9 cellular contexts compared by ENCODE assay signal in the genomic region with DNA sequence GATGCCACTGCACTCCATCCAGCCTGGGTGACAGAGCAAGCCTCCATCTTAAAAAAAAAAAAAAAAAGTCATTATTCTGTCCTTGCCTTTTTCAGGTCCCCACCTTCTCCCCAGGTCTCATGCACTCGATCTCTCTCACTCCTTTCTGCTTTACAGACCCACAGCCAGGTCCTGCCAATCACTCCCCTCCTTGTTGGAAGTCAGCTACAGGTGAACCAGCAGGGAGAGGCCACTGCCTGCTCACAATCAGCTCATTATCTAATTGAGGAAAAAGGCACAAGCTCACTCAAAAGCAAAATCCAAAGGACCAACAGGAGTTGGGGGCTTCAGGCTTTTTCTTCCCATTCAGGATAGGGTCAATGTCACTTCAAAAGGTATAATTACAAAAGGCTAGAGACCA. TPM values are rescaled to one million over a fixed set of nuclear protein-coding genes. Genes with fewer than 3 reads are reported as not detected.
A peak's percentile ranks its signal among the peaks of the same experiment; 100 is the strongest.
DNase-seq lines count a peak whose midpoint lies in the region; ATAC-seq and TF ChIP-seq lines count a peak whose summit lies in the region.
"Had no signal": no experiment of that assay in that cellular context is flagged by ENCODE, and none has a peak within 500 bp of the region (broad histone marks: within the 10 kb centered on the region; RNA-seq: fewer than 3 reads in every experiment).

No MANE protein-coding gene starts in this region.

- no peak for ATAC-seq in RWPE2 (ENCODE audit: low read depth)
- ATAC-seq in psoas muscle, result no peak

- intact Hi-C loops in Calu3 (cut with micrococcal nuclease; ENCODE audit: unreplicated experiment), result no loop called here
- intact Hi-C loops in psoas muscle (cut with DNase I), result no loop called here
- intact Hi-C loops in posterior cingulate gyrus (cut with DNase I), result no loop called here
- intact Hi-C loops in lower leg skin (cut with DNase I; ENCODE audit: low total_unique reads), result no loop called here

- H3K9me3 ChIP-seq in RWPE2 (ENCODE audit: severe bottlenecking) (no peaks in the 10 kb centered on the region), psoas muscle (no peaks in the 10 kb centered on the region)
- H3K9me3 ChIP-seq: right atrium auricular region had no signal

- no TSS peak for BruUV-seq in Calu3 (replicated peaks; lab: Mats Ljungman, UMichigan)

- peak overlapping the region; percentile 99 for H3K4me3 Mint-ChIP-seq in Calu3 (ENCODE audit: low read depth, unreplicated experiment)

- H3K4me1 Mint-ChIP-seq in Calu3 (ENCODE audit: low read depth, unreplicated experiment), result peaks cover 23% of the 10 kb centered on the region

- DNase-seq in Calu3, result no peak
- DNase-seq in RWPE2 (ENCODE audit: low spot score), result no peak
- DNase-seq in epithelial cell of proximal tubule (ENCODE audit: low read depth), result no peak
- no peak for DNase-seq in psoas muscle
- DNase-seq in NCI-H446 (lab: John Stamatoyannopoulos, UW), result no peak
- no peak for DNase-seq in DMS153 treated with DMSO at 0.1 percent for 48 hours (lab: John Stamatoyannopoulos, UW; ENCODE audit: unreplicated experiment)
- DNase-seq in posterior cingulate gyrus, result no peak
- DNase-seq in lower leg skin (ENCODE audit: low spot score in 2 of 2), result no peak

- no peaks in the 10 kb centered on the region for H3K27me3 Mint-ChIP-seq in Calu3 (ENCODE audit: unreplicated experiment)

- peaks cover 24% of the 10 kb centered on the region for H3K4me1 ChIP-seq in RWPE2 (ENCODE audit: insufficient read depth, poor library complexity, severe bottlenecking)
- peaks cover 34% of the 10 kb centered on the region for H3K4me1 ChIP-seq in psoas muscle

- H3K9me3 Mint-ChIP-seq in Calu3 (ENCODE audit: low read depth, unreplicated experiment), result peaks cover 3% of the 10 kb centered on the region

- 75 to 81% (median 80%) methylated on average over 1 of the region's 1 CpG for WGBS in psoas muscle, 3 donors
- 59 to 71% methylated on average over 1 of the region's 1 CpG for WGBS in lower leg skin, 2 donors

- CTCF ChIA-PET in Calu3 (lab: Charles Lee), result interaction anchor here (1.2 kb wide), 1 partner anchor 82 kb away, joined by 3 read pairs; no protein-coding TSS in a partner anchor

- H3K4me3 ChIP-seq in RWPE2 (ENCODE audit: severe bottlenecking), result peak overlapping the region; percentile 85
- H3K4me3 ChIP-seq in epithelial cell of proximal tubule (ENCODE audit: low read depth, low read length), result peak overlapping the region; percentile 93
- peak overlapping the region; percentile 82 for H3K4me3 ChIP-seq in psoas muscle
- no peak overlapping the region for H3K4me3 ChIP-seq in lower leg skin (ENCODE audit: low read depth, poor library complexity, severe bottlenecking)

- peak overlapping the region; percentile 73 for H3K27ac ChIP-seq in RWPE2 (ENCODE audit: poor library complexity, severe bottlenecking)
- H3K27ac ChIP-seq in psoas muscle, result peak overlapping the region; percentile 93

- TF ChIP-seq POLR2A in lower leg skin (IDR thresholded peaks at IDR 0.05), result no peak

- H3K27ac Mint-ChIP-seq in Calu3 (ENCODE audit: unreplicated experiment), result peak overlapping the region; percentile 24

- H3K27me3 ChIP-seq in RWPE2 (ENCODE audit: insufficient read depth, poor library complexity, severe bottlenecking) (no peaks in the 10 kb centered on the region), psoas muscle (ENCODE audit: insufficient read depth in 3 of 3, low read length in 2 of 3) (no peaks in the 10 kb centered on the region)
- H3K27me3 ChIP-seq: right atrium auricular region had no signal

- H3K36me3 ChIP-seq in RWPE2 (ENCODE audit: low read depth) (peaks cover 8% of the 10 kb centered on the region), psoas muscle (ENCODE audit: insufficient read depth in 1 of 2, low read depth in 1 of 2) (no peaks in the 10 kb centered on the region)
- H3K36me3 ChIP-seq: right atrium auricular region had no signal

- TF ChIP-seq CTCF in Calu3 (IDR thresholded peaks at IDR 0.05; ENCODE audit: unreplicated experiment) (no peak), RWPE2 (IDR thresholded peaks at IDR 0.05; ENCODE audit: poor library complexity, severe bottlenecking) (no peak), epithelial cell of proximal tubule (conservative IDR thresholded peaks at IDR 0.05; ENCODE audit: low read depth, low read length) (no peak), psoas muscle (IDR thresholded peaks at IDR 0.05) (no peak), lower leg skin (IDR thresholded peaks at IDR 0.05) (no peak)

- H3K36me3 Mint-ChIP-seq in Calu3 (ENCODE audit: insufficient read depth, unreplicated experiment), result peaks cover 26% of the 10 kb centered on the region

RNA-seq across cellular contexts. Expression of a gene that starts 2.0 kb away (rescaled TPM):
- total RNA-seq in Calu3 (2022) (37.5 and 43.8 TPM in 2 replicates), epithelial cell of proximal tubule (27.5 and 28.6 TPM in 2 replicates), psoas muscle (10 to 100 TPM; 11.2 to 21.8 (median 15.2) TPM), lower leg skin (10 to 100 TPM; 28.1 to 38.4 (median 31.8) TPM)
- polyA plus RNA-seq in psoas muscle, result 10 to 100 TPM in 2 of 3 donors, 1 to 10 TPM in 1; 9.7 to 21.8 (median 10.2) TPM

RNA-seq across cellular contexts. Expression of a gene that starts 14.1 kb away (rescaled TPM):
- 32.7 and 39.5 TPM in 2 replicates for total RNA-seq in Calu3 (2022)
- 42.2 and 49.9 TPM in 2 replicates for total RNA-seq in epithelial cell of proximal tubule
- 10 to 100 TPM; 26.4 to 37.9 (median 28.1) TPM for total RNA-seq in psoas muscle
- 10 to 100 TPM; 26.3 to 48.4 (median 44.0) TPM for polyA plus RNA-seq in psoas muscle
- total RNA-seq in lower leg skin, result 10 to 100 TPM; 19.6 to 27.5 (median 21.5) TPM
